In genomic region chr9:92723801-92724323, GRCh38 we compare ENCODE assay signal across 12 cellular contexts. TPM values are rescaled to one million over a fixed set of nuclear protein-coding genes. Genes with fewer than 3 reads are reported as not detected.
DNase-seq lines count a peak whose midpoint lies in the region; ATAC-seq and TF ChIP-seq lines count a peak whose summit lies in the region.
"Had no signal": no experiment of that assay in that cellular context is flagged by ENCODE, and none has a peak within 500 bp of the region (broad histone marks: within the 10 kb centered on the region; RNA-seq: fewer than 3 reads in every experiment).

No MANE protein-coding gene starts in this region.

- peaks cover 0 to 11% (median 8%) of the 10 kb centered on the region in 4 donors for H3K4me1 Mint-ChIP-seq in CD4-positive, CD25-positive, alpha-beta regulatory T cell
- H3K4me1 Mint-ChIP-seq in IgD-negative memory B cell (peaks cover 24 to 69% (median 68%) of the 10 kb centered on the region in 3 donors), neural crest cell (peaks cover 43% of the 10 kb centered on the region)
- H3K4me1 Mint-ChIP-seq in effector memory CD8-positive, alpha-beta T cell (ENCODE audit: low read depth in 2 of 2) = peaks cover 22 to 23% of the 10 kb centered on the region in 2 donors

- H3K27me3 Mint-ChIP-seq in CD4-positive, CD25-positive, alpha-beta regulatory T cell = no peaks in the 10 kb centered on the region
- H3K27me3 Mint-ChIP-seq in IgD-negative memory B cell = no peaks in the 10 kb centered on the region
- H3K27me3 Mint-ChIP-seq in effector memory CD8-positive, alpha-beta T cell = no peaks in the 10 kb centered on the region
- no peaks in the 10 kb centered on the region for H3K27me3 Mint-ChIP-seq in neural crest cell (ENCODE audit: low read depth)

- peak overlapping the region in 2 of 3 donors; percentile 26 to 64 for H3K27ac Mint-ChIP-seq in CD4-positive, CD25-positive, alpha-beta regulatory T cell
- peak overlapping the region; percentile 60 to 93 (median 69) for H3K27ac Mint-ChIP-seq in IgD-negative memory B cell
- H3K27ac Mint-ChIP-seq in effector memory CD8-positive, alpha-beta T cell = peak overlapping the region; percentile 7 to 57
- peak overlapping the region; percentile 92 for H3K27ac Mint-ChIP-seq in neural crest cell (ENCODE audit: unreplicated experiment)

- H3K27ac ChIP-seq in CD4-positive, CD25-positive, alpha-beta regulatory T cell (ENCODE audit: insufficient read depth, low read length, poor library complexity, severe bottlenecking) = no peak overlapping the region
- H3K27ac ChIP-seq: colonic mucosa had no signal

- DNase-seq in CD4-positive, CD25-positive, alpha-beta regulatory T cell = no peak
- DNase-seq in effector memory CD8-positive, alpha-beta T cell = no peak
- DNase-seq in neural crest cell (ENCODE audit: low read depth, low spot score) = no peak
- DNase-seq in NOMO-1 treated with dmso at 0.1 percent for 144 hours (lab: John Stamatoyannopoulos, UW; ENCODE audit: unreplicated experiment) = no peak
- no peak for DNase-seq in globus pallidus (ENCODE audit: low spot score)
- DNase-seq: GOT3, spleen had no signal

- peaks cover 39% of the 10 kb centered on the region for H3K36me3 Mint-ChIP-seq in CD4-positive, CD25-positive, alpha-beta regulatory T cell
- peaks cover 7% of the 10 kb centered on the region for H3K36me3 Mint-ChIP-seq in IgD-negative memory B cell
- H3K36me3 Mint-ChIP-seq in effector memory CD8-positive, alpha-beta T cell (ENCODE audit: insufficient read depth) = peaks cover 29% of the 10 kb centered on the region
- H3K36me3 Mint-ChIP-seq in neural crest cell (ENCODE audit: low read depth) = peaks cover 6% of the 10 kb centered on the region

- no peak for ATAC-seq in CD4-positive, CD25-positive, alpha-beta regulatory T cell (ENCODE audit: low read depth in 2 of 2)
- ATAC-seq in effector memory CD8-positive, alpha-beta T cell (replicated peaks) = no peak
- ATAC-seq in HG03442 (IDR thresholded peaks at IDR 0.05; ENCODE audit: unreplicated experiment) (no peak), GM21576 (IDR thresholded peaks at IDR 0.05; ENCODE audit: unreplicated experiment) (no peak)

- H3K9me3 Mint-ChIP-seq in CD4-positive, CD25-positive, alpha-beta regulatory T cell = no peaks in the 10 kb centered on the region
- H3K9me3 Mint-ChIP-seq in IgD-negative memory B cell = no peaks in the 10 kb centered on the region
- no peaks in the 10 kb centered on the region for H3K9me3 Mint-ChIP-seq in effector memory CD8-positive, alpha-beta T cell
- no peaks in the 10 kb centered on the region for H3K9me3 Mint-ChIP-seq in neural crest cell

- no peaks in the 10 kb centered on the region for H3K27me3 ChIP-seq in CD4-positive, CD25-positive, alpha-beta regulatory T cell (ENCODE audit: control insufficient read depth, insufficient read depth, low read length)
- H3K27me3 ChIP-seq: colonic mucosa, spleen had no signal

- H3K4me1 ChIP-seq in CD4-positive, CD25-positive, alpha-beta regulatory T cell (ENCODE audit: control insufficient read depth, insufficient read depth, low read length, poor library complexity, severe bottlenecking) = no peaks in the 10 kb centered on the region
- H3K4me1 ChIP-seq: colonic mucosa had no signal

- H3K4me3 Mint-ChIP-seq in CD4-positive, CD25-positive, alpha-beta regulatory T cell = no peak overlapping the region
- H3K4me3 Mint-ChIP-seq in IgD-negative memory B cell = peak overlapping the region in 3 of 4 donors; percentile 32 to 88 (median 34)
- no peak overlapping the region for H3K4me3 Mint-ChIP-seq in effector memory CD8-positive, alpha-beta T cell
- peak overlapping the region; percentile 31 for H3K4me3 Mint-ChIP-seq in neural crest cell

- H3K4me3 ChIP-seq in CD4-positive, CD25-positive, alpha-beta regulatory T cell (ENCODE audit: low read depth, low read length) = no peak overlapping the region
- H3K4me3 ChIP-seq: colonic mucosa, lung, spleen had no signal

- TF ChIP-seq CTCF in neural crest cell (conservative IDR thresholded peaks at IDR 0.05) = no peak

- peaks cover 69% of the 10 kb centered on the region for H3K36me3 ChIP-seq in CD4-positive, CD25-positive, alpha-beta regulatory T cell (ENCODE audit: control insufficient read depth, insufficient read depth, low read length)

- no peaks in the 10 kb centered on the region for H3K9me3 ChIP-seq in CD4-positive, CD25-positive, alpha-beta regulatory T cell (ENCODE audit: control insufficient read depth in 2 of 2, low read length in 2 of 2)
- H3K9me3 ChIP-seq: colonic mucosa, spleen had no signal

RNA-seq across cellular contexts. Expression of gene BICD2, which starts 40.8 kb away (rescaled TPM):
- 29.3 TPM for total RNA-seq in CD4-positive, CD25-positive, alpha-beta regulatory T cell
- polyA plus RNA-seq in CD4-positive, CD25-positive, alpha-beta regulatory T cell = 1 to 10 TPM; 5.6 to 9.8 (median 7.6) TPM
- 32.8 TPM for polyA plus RNA-seq in IgD-negative memory B cell
- total RNA-seq in neural crest cell = 41.3 and 41.5 TPM in 2 replicates

RNA-seq across cellular contexts. Expression of gene IPPK, which starts 53.9 kb away (rescaled TPM):
- 9.2 TPM for total RNA-seq in CD4-positive, CD25-positive, alpha-beta regulatory T cell
- 1 to 10 TPM; 3.8 to 5.9 (median 5.4) TPM for polyA plus RNA-seq in CD4-positive, CD25-positive, alpha-beta regulatory T cell
- polyA plus RNA-seq in IgD-negative memory B cell = 5.2 TPM
- 13.1 and 15.0 TPM in 2 replicates for total RNA-seq in neural crest cell

Comparison
In these comparisons a context has a peak if more than half of its experiments do, and no peak if none do; other contexts are left out.
1. H3K27ac Mint-ChIP-seq: peak in every context shown above with its lines; median percentile 92 in neural crest cell; 69 in IgD-negative memory B cell; 45 in CD4-positive, CD25-positive, alpha-beta regulatory T cell; 32 in effector memory CD8-positive, alpha-beta T cell.
2. H3K4me3 Mint-ChIP-seq: peak in IgD-negative memory B cell (3 of 4) and neural crest cell (single experiment); none in CD4-positive, CD25-positive, alpha-beta regulatory T cell (0 of 4) and effector memory CD8-positive, alpha-beta T cell (0 of 2).